Comparison of ENCODE assay signal across 10 cellular contexts in genomic region chr6:100663219-100663863, GRCh38.
A peak's percentile ranks its signal among the peaks of the same experiment; 100 is the strongest.
DNase-seq lines count a peak whose midpoint lies in the region; ATAC-seq and TF ChIP-seq lines count a peak whose summit lies in the region.
"Had no signal": no experiment of that assay in that cellular context is flagged by ENCODE, and none has a peak within 500 bp of the region (broad histone marks: within the 10 kb centered on the region; RNA-seq: fewer than 3 reads in every experiment).

No MANE protein-coding gene starts in this region.

- H3K4me2 ChIP-seq in mesenchymal stem cell (ENCODE audit: low read length, poor library complexity, severe bottlenecking): no peak overlapping the region

- no peak overlapping the region for H4K8ac ChIP-seq in mesenchymal stem cell (ENCODE audit: low read length)

- no peak overlapping the region for H3K18ac ChIP-seq in mesenchymal stem cell (ENCODE audit: low read depth in 1 of 2, low read length in 2 of 2)

- H3K27ac ChIP-seq in mesenchymal stem cell (ENCODE audit: low read length, poor library complexity, severe bottlenecking): no peak overlapping the region

- in situ Hi-C loops in Caki2 (cut with HindIII; ENCODE audit: low pct_unique_long_range_greater_than_20kb, low sequenced_read_pairs): no loop called here

- H3K9ac ChIP-seq in mesenchymal stem cell (ENCODE audit: low read length): peak overlapping the region; percentile 43

- TF ChIP-seq CTCF in cardiac fibroblast (IDR thresholded peaks at IDR 0.05; ENCODE audit: low read depth, low read length): no peak

- H2BK12ac ChIP-seq in mesenchymal stem cell (ENCODE audit: low read length in 2 of 2): no peak overlapping the region

- DNase-seq in Caki2 (ENCODE audit: low read depth): peak; percentile 54
- DNase-seq in NCI-H226: peak; percentile 32
- DNase-seq in cardiac fibroblast (ENCODE audit: low read depth in 2 of 2): peak; percentile 78 to 89
- peak; percentile 88 for DNase-seq in mesenchymal stem cell
- no peak for DNase-seq in activated T-cell treated with anti-CD3 and anti-CD28 coated beads for 4 hours
- no peak for DNase-seq in epidermal melanocyte (ENCODE audit: insufficient read length, low spot score)
- no peak for DNase-seq in NCI-H526 treated with DMSO at 0.1 percent for 48 hours (lab: John Stamatoyannopoulos, UW)
- DNase-seq: effector CD4-positive, alpha-beta T cell had no signal

- no peak overlapping the region for H3K4ac ChIP-seq in mesenchymal stem cell (ENCODE audit: low read depth in 1 of 2, low read length in 2 of 2)

- 51% methylated on average over 3 of the region's 5 CpGs for WGBS in mesenchymal stem cell

- no peaks in the 10 kb centered on the region for H3K4me1 ChIP-seq in mesenchymal stem cell (ENCODE audit: control insufficient read depth, insufficient read depth, low read depth, low read length)

- no peaks in the 10 kb centered on the region for H3K9me3 ChIP-seq in mesenchymal stem cell (ENCODE audit: control insufficient read depth, low read length)

- H2BK120ac ChIP-seq in mesenchymal stem cell (ENCODE audit: low read depth, low read length): no peak overlapping the region

- H3K36me3 ChIP-seq in mesenchymal stem cell (ENCODE audit: control insufficient read depth in 1 of 2, insufficient read depth in 2 of 2, low read depth in 1 of 2, low read length in 2 of 2): peaks cover 0 to 24% of the 10 kb centered on the region in 2 experiments

- H3K4me3 ChIP-seq in cardiac fibroblast (replicated peaks in 1 of 2; ENCODE audit: low read depth in 2 of 2, low read length in 2 of 2) (no peak overlapping the region), mesenchymal stem cell (ENCODE audit: insufficient read depth in 1 of 2, low read depth in 1 of 2, low read length in 2 of 2) (no peak overlapping the region)

- H3K79me1 ChIP-seq in mesenchymal stem cell (replicated peaks; ENCODE audit: low read length, poor library complexity, severe bottlenecking): peaks cover 4% of the 10 kb centered on the region

- H2BK5ac ChIP-seq in mesenchymal stem cell (ENCODE audit: low read depth, low read length, poor library complexity, severe bottlenecking): no peak overlapping the region

- ATAC-seq in GM18520 (IDR thresholded peaks at IDR 0.05; ENCODE audit: unreplicated experiment): no peak
- ATAC-seq: HCT116 had no signal

- H2AK5ac ChIP-seq in mesenchymal stem cell (ENCODE audit: low read length, severe bottlenecking): no peak overlapping the region

- H3K14ac ChIP-seq in mesenchymal stem cell (ENCODE audit: low read length in 2 of 2): no peak overlapping the region

- H4K91ac ChIP-seq in mesenchymal stem cell (ENCODE audit: low read length): no peak overlapping the region

- no peaks in the 10 kb centered on the region for H3K27me3 ChIP-seq in mesenchymal stem cell (ENCODE audit: control insufficient read depth in 1 of 2, insufficient read depth in 1 of 2, low read length in 2 of 2)

- H2AFZ ChIP-seq in mesenchymal stem cell (ENCODE audit: low read depth, low read length): no peak overlapping the region

- H2BK15ac ChIP-seq in mesenchymal stem cell (ENCODE audit: low read depth, poor library complexity, severe bottlenecking): no peak overlapping the region

- no peak overlapping the region for H3K23ac ChIP-seq in mesenchymal stem cell (ENCODE audit: low read length in 2 of 2)

Comparison
In these comparisons a context has a peak if more than half of its experiments do, and no peak if none do; other contexts are left out.
1. DNase-seq: peak in Caki2 (single experiment), NCI-H226 (single experiment), cardiac fibroblast (2 of 2) and mesenchymal stem cell (single experiment); none in activated T-cell treated with anti-CD3 and anti-CD28 coated beads for 4 hours (single experiment), epidermal melanocyte (single experiment) and NCI-H526 treated with DMSO at 0.1 percent for 48 hours (single experiment).